8 cellular contexts compared by ENCODE assay signal in the genomic region with DNA sequence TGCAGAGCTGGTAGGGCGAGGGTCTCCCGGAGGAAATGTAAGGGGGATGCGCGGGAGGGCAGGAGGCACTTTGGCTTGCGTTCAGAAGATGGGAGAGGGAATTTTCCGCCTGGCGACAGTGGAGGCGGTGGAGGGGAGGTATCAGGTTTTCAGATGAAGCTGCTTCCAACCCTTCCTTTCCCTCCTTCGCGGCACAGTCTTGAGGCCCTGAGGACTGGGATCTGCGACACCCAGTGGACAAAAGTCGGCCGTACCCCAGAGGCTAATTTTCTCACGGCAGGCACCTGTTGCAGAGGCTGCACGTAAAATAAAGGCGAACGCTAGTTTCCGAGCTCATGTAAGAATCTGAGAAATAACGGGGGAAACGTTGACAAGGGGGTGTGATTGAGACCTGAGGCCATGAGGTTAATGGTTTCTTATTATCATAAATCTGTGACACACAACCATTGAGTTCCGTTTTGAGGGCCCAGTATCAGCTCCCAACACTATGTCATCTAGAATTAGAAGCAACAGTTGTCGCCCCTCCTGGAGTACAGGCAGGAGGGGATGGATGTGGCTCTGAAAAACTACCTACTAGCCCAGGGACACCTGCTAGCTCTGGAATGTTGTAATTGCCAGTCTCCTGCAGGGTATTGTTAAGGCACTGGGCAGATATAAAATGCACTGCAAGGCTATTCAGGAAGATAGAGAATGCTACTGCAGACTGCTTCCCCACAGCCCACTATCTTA. TPM values are rescaled to one million over a fixed set of nuclear protein-coding genes. Genes with fewer than 3 reads are reported as not detected.
DNase-seq lines count a peak whose midpoint lies in the region; ATAC-seq and TF ChIP-seq lines count a peak whose summit lies in the region.

No MANE protein-coding gene starts in this region.

- POLR2A ChIA-PET in activated B cell treated with CpG ODN at 0.5 μM for 24 hours (lab: Charles Lee): interaction anchor here (0.8 to 2.7 kb wide), 4 partner anchors 10 to 43 kb away, joined by 3 to 21 read pairs (median 12); a partner anchor contains a TSS

- no peaks in the 10 kb centered on the region for H3K27me3 Mint-ChIP-seq in activated B cell treated with CpG ODN at 0.5 μM for 24 hours

- peak overlapping the region; percentile 90 for H3K4me3 Mint-ChIP-seq in activated B cell treated with CpG ODN at 0.5 μM for 24 hours

- peaks cover 1% of the 10 kb centered on the region for H3K36me3 Mint-ChIP-seq in activated B cell treated with CpG ODN at 0.5 μM for 24 hours (ENCODE audit: low read depth)

- H3K4me1 Mint-ChIP-seq in activated B cell treated with CpG ODN at 0.5 μM for 24 hours: peaks cover 45% of the 10 kb centered on the region

- intact Hi-C loops in activated B cell treated with CpG ODN at 0.5 μM for 24 hours (cut with micrococcal nuclease): loop anchor here (1.0 to 5.0 kb wide), 6 partner anchors 9 to 427 kb away; a partner anchor contains a TSS

- CTCF ChIA-PET in activated B cell treated with CpG ODN at 0.5 μM for 24 hours (lab: Charles Lee): interaction anchor here (1.0 to 2.5 kb wide), 8 partner anchors 8 to 268 kb away, joined by 3 to 22 read pairs (median 4); a partner anchor contains a TSS

- ATAC-seq in HG02870 (IDR thresholded peaks at IDR 0.05; ENCODE audit: unreplicated experiment) (peak; percentile 28), activated B cell treated with CpG ODN at 0.5 μM for 24 hours (ENCODE audit: low read depth) (peak; percentile 67)

- no peaks in the 10 kb centered on the region for H3K9me3 Mint-ChIP-seq in activated B cell treated with CpG ODN at 0.5 μM for 24 hours

- TF ChIP-seq CTCF in activated B cell treated with CpG ODN at 0.5 μM for 24 hours (IDR thresholded peaks at IDR 0.05): no peak

- peak overlapping the region; percentile 77 for H3K27ac Mint-ChIP-seq in activated B cell treated with CpG ODN at 0.5 μM for 24 hours

- DNase-seq in NCI-H2081 (lab: John Stamatoyannopoulos, UW) (peak; percentile 75 to 80), NCI-H2081 treated with DMSO at 0.1 percent for 48 hours (lab: John Stamatoyannopoulos, UW) (no peak), NCI-H187 treated with DMSO at 0.1 percent for 48 hours (lab: John Stamatoyannopoulos, UW) (peak; percentile 24), activated B cell treated with CpG ODN at 0.5 μM for 24 hours (peak; percentile 18), cerebellum (ENCODE audit: low spot score) (peak; percentile 50), left kidney (ENCODE audit: low read depth, low spot score) (peak; percentile 90)
- DNase-seq in stimulated activated CD4-positive, alpha-beta T cell treated with anti-CD3 and anti-CD28 coated beads, Interleukin-2, amount 100 ng/mL, for 48 hours: peak; percentile 16 to 20

RNA-seq across cellular contexts. Expression of a gene that starts 1.1 kb away (rescaled TPM):
- total RNA-seq in activated B cell treated with CpG ODN at 0.5 μM for 24 hours (2.2 and 3.4 TPM in 2 replicates), cerebellum (18.1 TPM)

RNA-seq across cellular contexts. Expression of a gene that starts 37.4 kb away (rescaled TPM):
- total RNA-seq in activated B cell treated with CpG ODN at 0.5 μM for 24 hours: 2.0 and 2.3 TPM in 2 replicates
- total RNA-seq in cerebellum: 38.4 TPM

RNA-seq across cellular contexts. Expression of a gene that starts 43.4 kb away (rescaled TPM):
- total RNA-seq in activated B cell treated with CpG ODN at 0.5 μM for 24 hours (9.6 and 11.6 TPM in 2 replicates), cerebellum (18.0 TPM)

RNA-seq across cellular contexts. Expression of a gene that starts 52.9 kb away (rescaled TPM):
- 11.7 and 14.3 TPM in 2 replicates for total RNA-seq in activated B cell treated with CpG ODN at 0.5 μM for 24 hours
- 55.7 TPM for total RNA-seq in cerebellum

Comparison
In these comparisons a context has a peak if more than half of its experiments do, and no peak if none do; other contexts are left out.
1. RNA of a gene that starts 37.4 kb away (total RNA-seq): 38.4 TPM in cerebellum (single experiment); 2.0 to 2.3 TPM in activated B cell treated with CpG ODN at 0.5 μM for 24 hours; every median in the first group is over 10 times any median in the second.